In genomic region chr4:102640669-102641068, GRCh38 we compare ENCODE assay signal across 2 cellular contexts.
TF ChIP-seq lines count a peak whose summit lies in the region.

No MANE protein-coding gene starts in this region.

TF ChIP-seq in HCT116, 20 proteins besides CTCF, POLR2A, EP300 and RAD21 (continued from another document):
- no peak for TF ChIP-seq MAX (IDR thresholded peaks at IDR 0.05)

TF ChIP-seq in SK-N-SH, 30 proteins besides CTCF, POLR2A, EP300 and RAD21:
- TF ChIP-seq REST (IDR thresholded peaks at IDR 0.05; ENCODE audit: low read depth, low read length), result no peak
- TF ChIP-seq FOSL2 (IDR thresholded peaks at IDR 0.05; ENCODE audit: borderline replicate concordance, low read depth), result peak; percentile 60
- peak; percentile 65 for TF ChIP-seq JUND (IDR thresholded peaks at IDR 0.05)
- TF ChIP-seq TCF12 (IDR thresholded peaks at IDR 0.05), result peak; percentile 53
- no peak for TF ChIP-seq MEF2A (IDR thresholded peaks at IDR 0.05; ENCODE audit: borderline replicate concordance, low read depth)
- peak; percentile 58 for TF ChIP-seq NFIC (IDR thresholded peaks at IDR 0.05; ENCODE audit: borderline replicate concordance)
- no peak for TF ChIP-seq USF2 (IDR thresholded peaks at IDR 0.05; ENCODE audit: borderline replicate concordance, low read depth, low read length)
- TF ChIP-seq FOXJ3 (CRISPR knock-in tag; IDR thresholded peaks at IDR 0.05), result no peak
- TF ChIP-seq TEAD4 (IDR thresholded peaks at IDR 0.05; ENCODE audit: borderline replicate concordance, insufficient read depth), result no peak
- TF ChIP-seq RXRA (IDR thresholded peaks at IDR 0.05; ENCODE audit: borderline replicate concordance, low read depth), result peak; percentile 57; the same call in 1 of the 2 replicates
- TF ChIP-seq FOXM1 (IDR thresholded peaks at IDR 0.05; ENCODE audit: low read depth), result no peak
- TF ChIP-seq, protein P1, sequence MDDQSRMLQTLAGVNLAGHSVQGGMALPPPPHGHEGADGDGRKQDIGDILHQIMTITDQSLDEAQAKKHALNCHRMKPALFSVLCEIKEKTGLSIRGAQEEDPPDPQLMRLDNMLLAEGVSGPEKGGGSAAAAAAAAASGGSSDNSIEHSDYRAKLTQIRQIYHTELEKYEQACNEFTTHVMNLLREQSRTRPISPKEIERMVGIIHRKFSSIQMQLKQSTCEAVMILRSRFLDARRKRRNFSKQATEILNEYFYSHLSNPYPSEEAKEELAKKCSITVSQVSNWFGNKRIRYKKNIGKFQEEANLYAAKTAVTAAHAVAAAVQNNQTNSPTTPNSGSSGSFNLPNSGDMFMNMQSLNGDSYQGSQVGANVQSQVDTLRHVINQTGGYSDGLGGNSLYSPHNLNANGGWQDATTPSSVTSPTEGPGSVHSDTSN (IDR thresholded peaks at IDR 0.05), result no peak
- TF ChIP-seq MAX (IDR thresholded peaks at IDR 0.05; ENCODE audit: low read depth), result no peak
- TF ChIP-seq GATA2 (CRISPR knock-in tag; IDR thresholded peaks at IDR 0.05), result no peak
- no peak for TF ChIP-seq SMC3 (IDR thresholded peaks at IDR 0.05; ENCODE audit: low read depth, low read length)
- no peak for TF ChIP-seq ZBTB33 (IDR thresholded peaks at IDR 0.05; ENCODE audit: borderline replicate concordance, low read depth)
- TF ChIP-seq IRF3 (IDR thresholded peaks at IDR 0.05; ENCODE audit: low read depth, low read length), result no peak
- no peak for TF ChIP-seq RFX5 (IDR thresholded peaks at IDR 0.05; ENCODE audit: low read length)
- no peak for TF ChIP-seq YY1 (IDR thresholded peaks at IDR 0.05; ENCODE audit: low read depth)
- no peak for TF ChIP-seq CHD2 (IDR thresholded peaks at IDR 0.05; ENCODE audit: low read length, partially characterized antibody)
- TF ChIP-seq EZH2phosphoT487 (IDR thresholded peaks at IDR 0.05; ENCODE audit: borderline replicate concordance, low read depth), result no peak
- no peak for TF ChIP-seq POLR2AphosphoS5 (IDR thresholded peaks at IDR 0.05; ENCODE audit: low read depth, low read length)
- TF ChIP-seq, protein P2, sequence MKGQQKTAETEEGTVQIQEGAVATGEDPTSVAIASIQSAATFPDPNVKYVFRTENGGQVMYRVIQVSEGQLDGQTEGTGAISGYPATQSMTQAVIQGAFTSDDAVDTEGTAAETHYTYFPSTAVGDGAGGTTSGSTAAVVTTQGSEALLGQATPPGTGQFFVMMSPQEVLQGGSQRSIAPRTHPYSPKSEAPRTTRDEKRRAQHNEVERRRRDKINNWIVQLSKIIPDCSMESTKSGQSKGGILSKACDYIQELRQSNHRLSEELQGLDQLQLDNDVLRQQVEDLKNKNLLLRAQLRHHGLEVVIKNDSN (IDR thresholded peaks at IDR 0.05; ENCODE audit: borderline replicate concordance, low read depth), result no peak
- TF ChIP-seq MXI1 (IDR thresholded peaks at IDR 0.05; ENCODE audit: low read depth, low read length), result no peak
- no peak for TF ChIP-seq GABPA (IDR thresholded peaks at IDR 0.05; ENCODE audit: low read depth)
TF ChIP-seq in SK-N-SH: peak in this region for 5.
